9 cellular contexts compared by ENCODE assay signal in genomic region chr3:55720614-55721013, GRCh38.
DNase-seq lines count a peak whose midpoint lies in the region; ATAC-seq and TF ChIP-seq lines count a peak whose summit lies in the region.
"Had no signal": no experiment of that assay in that cellular context is flagged by ENCODE, and none has a peak within 500 bp of the region (broad histone marks: within the 10 kb centered on the region; RNA-seq: fewer than 3 reads in every experiment).

No MANE protein-coding gene starts in this region.

- peaks cover 64% of the 10 kb centered on the region for H3K4me1 Mint-ChIP-seq in nephron

- H3K9me3 Mint-ChIP-seq in nephron: no peaks in the 10 kb centered on the region

- no peaks in the 10 kb centered on the region for H4K20me1 ChIP-seq in Karpas-422 (ENCODE audit: insufficient read depth, low read depth, low read length)

- H2AFZ ChIP-seq in Karpas-422 (ENCODE audit: low read length): no peak overlapping the region

- H3K4me3 ChIP-seq in Karpas-422 (ENCODE audit: low read length): no peak overlapping the region
- H3K4me3 ChIP-seq in cardiac fibroblast (replicated peaks in 1 of 2; ENCODE audit: low read depth in 2 of 2, low read length in 2 of 2): no peak overlapping the region
- H3K4me3 ChIP-seq: prostate gland had no signal

- H3K4me1 ChIP-seq in Karpas-422 (ENCODE audit: low read length): peaks cover 92% of the 10 kb centered on the region
- H3K4me1 ChIP-seq: prostate gland had no signal

- ATAC-seq in GM21515 (IDR thresholded peaks at IDR 0.05; ENCODE audit: unreplicated experiment): no peak

- no peaks in the 10 kb centered on the region for H3K79me2 ChIP-seq in Karpas-422 (ENCODE audit: low read length)

- no peak overlapping the region for H3K27ac Mint-ChIP-seq in nephron

- H3K4me3 Mint-ChIP-seq in nephron: no peak overlapping the region

- H3K36me3 Mint-ChIP-seq in nephron (ENCODE audit: low read depth): no peaks in the 10 kb centered on the region

- no peaks in the 10 kb centered on the region for H3K9me2 ChIP-seq in Karpas-422 (replicated peaks; ENCODE audit: insufficient read depth, low read length)

- H3K36me3 ChIP-seq in Karpas-422 (ENCODE audit: insufficient read depth, low read length): no peaks in the 10 kb centered on the region
- H3K36me3 ChIP-seq: prostate gland had no signal

- peak; percentile 75 for DNase-seq in Karpas-422
- DNase-seq in cardiac fibroblast (ENCODE audit: low read depth in 2 of 2): peak; percentile 5 to 65
- DNase-seq in NCI-H1048 (lab: John Stamatoyannopoulos, UW): no peak
- no peak for DNase-seq in DMS153 treated with DMSO at 0.1 percent for 48 hours (lab: John Stamatoyannopoulos, UW; ENCODE audit: unreplicated experiment)
- DNase-seq: NCI-H1436 treated with DMSO at 0.1 percent for 48 hours had no signal

- no peaks in the 10 kb centered on the region for H3K27me3 ChIP-seq in Karpas-422 (ENCODE audit: low read length)

- H3K4me2 ChIP-seq in Karpas-422 (ENCODE audit: low read depth, low read length, poor library complexity, severe bottlenecking): peak overlapping the region; percentile 68

- H3K9ac ChIP-seq in Karpas-422 (ENCODE audit: low read length): peak overlapping the region; percentile 70; the same call in 1 of the 2 replicates

- TF ChIP-seq CTCF in GM12873 (IDR thresholded peaks at IDR 0.05; ENCODE audit: insufficient read depth, low read depth, low read length, missing control alignments) (peak; percentile 43), cardiac fibroblast (IDR thresholded peaks at IDR 0.05; ENCODE audit: low read depth, low read length) (peak; percentile 20), nephron (IDR thresholded peaks at IDR 0.05; ENCODE audit: unreplicated experiment in 3 of 3) (peak in 2 of 3 experiments; percentile 24 to 31)

- H3K9me3 ChIP-seq in Karpas-422 (ENCODE audit: low read length): no peaks in the 10 kb centered on the region
- H3K9me3 ChIP-seq: prostate gland had no signal

- peaks cover 4% of the 10 kb centered on the region for H3K27me3 Mint-ChIP-seq in nephron (ENCODE audit: low read depth)

- peak overlapping the region; percentile 99 for H3K27ac ChIP-seq in Karpas-422 (ENCODE audit: low read length)
- H3K27ac ChIP-seq: prostate gland had no signal

Comparison
In these comparisons a context has a peak if more than half of its experiments do, and no peak if none do; other contexts are left out.
1. DNase-seq: peak in Karpas-422 (single experiment) and cardiac fibroblast (2 of 2); none in NCI-H1048 (single experiment) and DMS153 treated with DMSO at 0.1 percent for 48 hours (single experiment).
2. Peak in every context shown above with its lines, with median percentiles within 50 percentile points of each other: CTCF ChIP-seq.